In the genomic region with DNA sequence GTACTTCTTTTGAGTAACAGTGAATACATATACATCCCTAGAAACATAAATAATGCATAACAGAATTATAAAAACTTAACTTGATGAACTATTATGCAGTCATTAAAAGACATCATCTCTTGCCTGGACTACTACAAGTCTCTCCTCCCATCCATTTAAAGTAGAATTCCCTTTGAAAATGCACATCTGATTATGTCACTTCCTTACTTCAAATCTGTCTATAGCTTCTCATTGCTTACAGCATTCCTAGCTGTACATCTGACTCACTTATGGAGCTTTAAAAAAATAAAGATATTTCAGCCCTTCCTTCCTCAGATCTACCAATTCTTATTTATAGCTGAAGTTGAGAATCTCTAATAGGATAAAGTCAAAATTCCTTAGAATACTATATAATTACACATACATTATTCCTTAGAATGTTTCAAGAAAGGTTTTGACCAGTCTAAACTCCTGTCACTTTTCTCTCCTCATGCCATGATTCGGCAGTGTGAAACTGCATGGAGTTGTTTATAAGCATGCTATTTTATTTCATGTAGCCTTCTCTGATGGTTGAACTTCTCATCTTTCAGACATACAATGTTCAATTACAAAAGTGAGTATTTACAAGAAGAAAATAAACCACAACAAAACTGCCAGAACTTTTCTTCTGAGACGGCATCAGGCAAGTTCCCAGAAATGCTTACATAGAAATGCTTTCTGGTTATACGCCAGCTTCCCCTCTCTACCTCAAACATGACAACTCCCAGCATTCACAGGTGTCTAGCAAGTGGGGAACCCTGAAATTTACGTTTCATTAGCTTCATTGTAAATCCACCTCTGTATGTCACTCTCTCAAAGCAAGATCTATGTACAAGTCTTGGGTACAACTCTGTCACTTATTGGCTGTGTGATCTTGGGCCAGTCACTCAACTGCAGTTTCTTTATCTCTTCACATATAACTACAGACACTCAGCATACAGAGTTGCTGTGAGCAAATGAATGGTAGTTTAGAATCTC, we compare ENCODE assay signal across 11 cellular contexts. TPM values are rescaled to one million over a fixed set of nuclear protein-coding genes. Genes with fewer than 3 reads are reported as not detected.
DNase-seq lines count a peak whose midpoint lies in the region; ATAC-seq, FAIRE-seq and TF ChIP-seq lines count a peak whose summit lies in the region.
"Had no signal": no experiment of that assay in that cellular context is flagged by ENCODE, and none has a peak within 500 bp of the region (broad histone marks: within the 10 kb centered on the region; RNA-seq: fewer than 3 reads in every experiment).

No MANE protein-coding gene starts in this region.

- no peaks in the 10 kb centered on the region for H3K9me3 ChIP-seq in PC-3 (ENCODE audit: low read length)
- H3K9me3 ChIP-seq in K562 (replicated peaks; ENCODE audit: control insufficient read depth, insufficient read depth, low read depth, low read length): no peaks in the 10 kb centered on the region

- TF ChIP-seq POLR2A in K562 (conservative IDR thresholded peaks at IDR 0.05): no peak

- no peaks in the 10 kb centered on the region for H3K9me2 ChIP-seq in PC-3 (replicated peaks; ENCODE audit: low read length)

- H4K20me1 ChIP-seq in PC-3 (ENCODE audit: low read length) (no peaks in the 10 kb centered on the region), K562 (replicated peaks; ENCODE audit: control insufficient read depth, insufficient read depth, low read length) (no peaks in the 10 kb centered on the region)

- H3K9me3 Mint-ChIP-seq in natural killer cell treated with Interleukin-12 subunit alpha and Interleukin-12 subunit beta and Interleukin-15 and Interleukin-18, amount 100 ng/mL, for 72 hours: peaks cover 16% of the 10 kb centered on the region

- H3K27me3 ChIP-seq in PC-3 (ENCODE audit: low read length) (no peaks in the 10 kb centered on the region), K562 (ENCODE audit: control insufficient read depth in 2 of 2, insufficient read depth in 2 of 2, low read length in 2 of 2) (no peaks in the 10 kb centered on the region)

- H3K36me3 Mint-ChIP-seq in natural killer cell treated with Interleukin-12 subunit alpha and Interleukin-12 subunit beta and Interleukin-15 and Interleukin-18, amount 100 ng/mL, for 72 hours: peaks cover 36% of the 10 kb centered on the region

- peak overlapping the region; percentile 83 for H3K4me3 Mint-ChIP-seq in natural killer cell treated with Interleukin-12 subunit alpha and Interleukin-12 subunit beta and Interleukin-15 and Interleukin-18, amount 100 ng/mL, for 72 hours
- H3K4me3 Mint-ChIP-seq: mesothelial cell of epicardium had no signal

- no peak overlapping the region for H3K9ac ChIP-seq in PC-3 (ENCODE audit: low read length)
- H3K9ac ChIP-seq in K562 (ENCODE audit: insufficient read depth in 1 of 2, low read depth in 2 of 2, low read length in 2 of 2): no peak overlapping the region

- H3K4me1 Mint-ChIP-seq in natural killer cell treated with Interleukin-12 subunit alpha and Interleukin-12 subunit beta and Interleukin-15 and Interleukin-18, amount 100 ng/mL, for 72 hours (ENCODE audit: low read depth in 2 of 2): peaks cover 46 to 59% of the 10 kb centered on the region in 2 donors
- H3K4me1 Mint-ChIP-seq: mesothelial cell of epicardium had no signal

- 22% methylated on average over 4 of the region's 4 CpGs for whole genome bisulfite sequencing in K562 (ENCODE audit: insufficient coverage, low coverage, missing lambda C conversion rate)

- TF ChIP-seq CTCF in GM12865 (IDR thresholded peaks at IDR 0.05; ENCODE audit: insufficient read depth, low read depth, low read length, missing control alignments): no peak
- TF ChIP-seq CTCF in PC-3 (conservative IDR thresholded peaks at IDR 0.05; ENCODE audit: low read depth, low read length): no peak
- TF ChIP-seq CTCF in K562 (IDR thresholded peaks at IDR 0.05 in 2 of 3, conservative IDR thresholded peaks at IDR 0.05 in 1 of 3; ENCODE audit: insufficient read depth in 2 of 3, low read depth in 1 of 3, low read length in 3 of 3): no peak

- in situ Hi-C loops in K562 (cut with MboI): no loop called here

- CTCF ChIA-PET in PC-3 (lab: Charles Lee) (no interaction called here), K562 (lab: Yijun Ruan, JAX; ENCODE audit: low intra/inter-chr PET ratio) (no interaction called here)

- H3F3A ChIP-seq in PC-3 (ENCODE audit: low read length, unreplicated experiment): no peaks in the 10 kb centered on the region

- H3K4me3 ChIP-seq in GM12865 (ENCODE audit: low read depth, low read length): no peak overlapping the region
- H3K4me3 ChIP-seq in PC-3 (ENCODE audit: low read length): no peak overlapping the region
- H3K4me3 ChIP-seq in K562: no peak overlapping the region
- H3K4me3 ChIP-seq: thoracic aorta had no signal

- H3K4me2 ChIP-seq in PC-3 (ENCODE audit: low read length) (no peak overlapping the region), K562 (ENCODE audit: insufficient read depth, low read length) (no peak overlapping the region)

- ATAC-seq in PC-3: peak; percentile 54; the same call in 1 of the 2 replicates
- ATAC-seq in K562: peak; percentile 65
- ATAC-seq in natural killer cell treated with Interleukin-12 subunit alpha and Interleukin-12 subunit beta and Interleukin-15 and Interleukin-18, amount 100 ng/mL, for 72 hours: peak; percentile 85 to 91
- ATAC-seq in HG03457 (IDR thresholded peaks at IDR 0.05; ENCODE audit: unreplicated experiment): no peak

- peaks cover 15% of the 10 kb centered on the region for H3K4me1 ChIP-seq in PC-3 (ENCODE audit: insufficient read depth, low read length)
- peaks cover 5 to 11% of the 10 kb centered on the region in 2 experiments; a peak in 2 of 5 replicates for H3K4me1 ChIP-seq in K562 (replicated peaks in 1 of 2; ENCODE audit: control insufficient read depth in 2 of 2, insufficient read depth in 2 of 2, low read length in 2 of 2)

- H3K27me3 Mint-ChIP-seq in natural killer cell treated with Interleukin-12 subunit alpha and Interleukin-12 subunit beta and Interleukin-15 and Interleukin-18, amount 100 ng/mL, for 72 hours: no peaks in the 10 kb centered on the region

- H3K79me2 ChIP-seq in PC-3 (ENCODE audit: low read length) (peaks cover 40% of the 10 kb centered on the region), K562 (ENCODE audit: control insufficient read depth, insufficient read depth, low read length) (peaks cover 40% of the 10 kb centered on the region)

- H3K27ac ChIP-seq in PC-3 (ENCODE audit: low read length) (peak overlapping the region; percentile 6; the same call in 1 of the 2 replicates), K562 (ENCODE audit: extremely low read depth, low read depth, low read length) (0 out of 3 replicates have a peak overlapping the region, but pooled peaks have one; percentile 29)
- H3K27ac ChIP-seq: thoracic aorta had no signal

- no peak for FAIRE-seq in K562 (lab: Jason Lieb, UNC)

- H3K36me3 ChIP-seq in PC-3 (ENCODE audit: low read depth, low read length) (0 out of 2 replicates have a peak, but pooled peaks cover 5% of the 10 kb centered on the region), K562 (ENCODE audit: control insufficient read depth, insufficient read depth, low read length) (no peaks in the 10 kb centered on the region)
- H3K36me3 ChIP-seq: thoracic aorta had no signal

- peak overlapping the region; percentile 83 to 96 for H3K27ac Mint-ChIP-seq in natural killer cell treated with Interleukin-12 subunit alpha and Interleukin-12 subunit beta and Interleukin-15 and Interleukin-18, amount 100 ng/mL, for 72 hours
- H3K27ac Mint-ChIP-seq: mesothelial cell of epicardium had no signal

- BruUV-seq in PC-3 (replicated peaks; lab: Mats Ljungman, UMichigan) (no TSS peak), K562 (replicated peaks; lab: Mats Ljungman, UMichigan) (no TSS peak)

- intact Hi-C loops in PC-3 (cut with micrococcal nuclease): no loop called here
- intact Hi-C loops in K562 (cut with micrococcal nuclease): no loop called here

- peak; percentile 41 for DNase-seq in GM12865 (ENCODE audit: low read depth)
- peak; percentile 30 for DNase-seq in PC-3
- no peak for DNase-seq in K562 (ENCODE audit: extremely low read depth in 1 of 4, low spot score in 3 of 4)
- no peak for DNase-seq in natural killer cell treated with Interleukin-12 subunit alpha and Interleukin-12 subunit beta and Interleukin-15 and Interleukin-18, amount 100 ng/mL, for 72 hours (ENCODE audit: low spot score)
- DNase-seq in Kasumi-1 (lab: John Stamatoyannopoulos, UW): no peak
- DNase-seq in DMS153 (lab: John Stamatoyannopoulos, UW): no peak
- DNase-seq: activated CD4-positive, alpha-beta T cell treated with anti-CD3 and anti-CD28 coated beads, Interleukin-2, amount 50 U/mL, for 4 hours; DMS53 had no signal

- H3K9me1 ChIP-seq in K562 (ENCODE audit: control insufficient read depth, insufficient read depth, low read length): no peaks in the 10 kb centered on the region

- POLR2A ChIA-PET in PC-3 (lab: Charles Lee; ENCODE audit: unreplicated experiment) (interaction anchor here (0.6 kb wide), 1 partner anchor 12 kb away, joined by 3 read pairs; no protein-coding TSS in a partner anchor), K562 (lab: Yijun Ruan, JAX) (interaction anchor here (0.7 to 1.1 kb wide), 2 partner anchors 22 to 70 kb away, joined by 3 read pairs; no protein-coding TSS in a partner anchor)

- TF ChIP-seq EP300 in K562 (IDR thresholded peaks at IDR 0.05; ENCODE audit: low read length): no peak

- H2AFZ ChIP-seq in PC-3 (ENCODE audit: low read length) (no peak overlapping the region), K562 (ENCODE audit: low read depth, low read length) (peak overlapping the region; percentile 46; the same call in 1 of the 2 replicates)

- TF ChIP-seq RAD21 in K562 (CRISPR knock-in tag; conservative IDR thresholded peaks at IDR 0.05 in 1 of 2, IDR thresholded peaks at IDR 0.05 in 1 of 2): no peak

RNA-seq across cellular contexts. Expression of a gene that starts 42.9 kb away (rescaled TPM):
- total RNA-seq in PC-3 (2014; rRNA removed) (38.4 and 49.4 TPM in 2 replicates), K562 (2014; rRNA removed) (30.2 and 31.4 TPM in 2 replicates), K562 (2014; rRNA removed; fragmentation: Illumina TruSeq; extraction: Trizol) (41.1 and 46.3 TPM in 2 replicates), K562 (2015; rRNA removed; fragmentation: Illumina TruSeq; extraction: Trizol) (39.5 and 41.0 TPM in 2 replicates), K562 (2021) (33.6 and 37.6 TPM in 2 replicates)
- total RNA-seq in K562 (2011; cell fraction: chromatin; rRNA removed; ENCODE audit: low replicate concordance): 5.1 and 15.8 TPM in 2 replicates
- 2.6 and 3.2 TPM in 2 replicates for total RNA-seq in K562 (2011; cell fraction: nucleolus; rRNA removed)
- total RNA-seq in K562 (2011; cell fraction: nucleoplasm; rRNA removed): 4.5 and 7.9 TPM in 2 replicates
- polyA plus RNA-seq in K562 (2011; rRNA removed) (6.8 and 10.9 TPM in 2 replicates), K562 (2014; fragmentation: Illumina TruSeq; extraction: Trizol) (34.4 and 42.0 TPM in 2 replicates), K562 (2014; fragmentation: Nextera tagmentation; extraction: Ambion mirVana) (1 to 10 TPM; 6.7 to 7.5 TPM), K562 (2014; rRNA removed) (16.8 and 27.7 TPM in 2 replicates)
- polyA plus RNA-seq in K562 (2011; cell fraction: cytosol; rRNA removed): 0.24 and 2.7 TPM in 2 replicates
- 0.82 and 4.2 TPM in 2 replicates for polyA plus RNA-seq in K562 (2011; cell fraction: nucleus; rRNA removed)
- 21.3 and 25.2 TPM in 2 replicates for polyA plus RNA-seq in K562 (2012)
- polyA minus RNA-seq in K562 (2011; rRNA and poly(A)+ RNA removed): 4.3 and 13.1 TPM in 2 replicates
- polyA minus RNA-seq in K562 (2011; cell fraction: cytosol; rRNA and poly(A)+ RNA removed): 7.0 and 7.6 TPM in 2 replicates
- polyA minus RNA-seq in K562 (2011; cell fraction: nucleus; rRNA and poly(A)+ RNA removed): 0.54 and 6.2 TPM in 2 replicates
- total RNA-seq in natural killer cell treated with Interleukin-12 subunit alpha and Interleukin-12 subunit beta and Interleukin-15 and Interleukin-18, amount 100 ng/mL, for 72 hours: 10 to 100 TPM; 83.1 to 94.7 TPM

RNA-seq across cellular contexts. Expression of a gene that starts 57.3 kb away (rescaled TPM):
- total RNA-seq in PC-3 (2014; rRNA removed) (not detected in 2 replicates), K562 (2014; rRNA removed) (1.8 and 3.3 TPM in 2 replicates), K562 (2014; rRNA removed; fragmentation: Illumina TruSeq; extraction: Trizol) (4.4 and 4.6 TPM in 2 replicates), K562 (2015; rRNA removed; fragmentation: Illumina TruSeq; extraction: Trizol) (1.1 and 1.3 TPM in 2 replicates), K562 (2021) (2.7 and 4.1 TPM in 2 replicates)
- total RNA-seq in K562 (2011; cell fraction: chromatin; rRNA removed; ENCODE audit: low replicate concordance): 3.2 and 5.4 TPM in 2 replicates
- 2.3 and 3.0 TPM in 2 replicates for total RNA-seq in K562 (2011; cell fraction: nucleolus; rRNA removed)
- 1.7 and 2.9 TPM in 2 replicates for total RNA-seq in K562 (2011; cell fraction: nucleoplasm; rRNA removed)
- polyA plus RNA-seq in K562 (2011; rRNA removed) (1.0 and 6.1 TPM in 2 replicates), K562 (2014; fragmentation: Illumina TruSeq; extraction: Trizol) (3.5 and 4.4 TPM in 2 replicates), K562 (2014; fragmentation: Nextera tagmentation; extraction: Ambion mirVana) (1 to 10 TPM; 5.2 to 5.6 TPM), K562 (2014; rRNA removed) (2.9 and 4.5 TPM in 2 replicates)
- 0.34 and 2.9 TPM in 2 replicates for polyA plus RNA-seq in K562 (2011; cell fraction: cytosol; rRNA removed)
- 1.5 and 9.2 TPM in 2 replicates for polyA plus RNA-seq in K562 (2011; cell fraction: nucleus; rRNA removed)
- 2.7 and 34.9 TPM in 2 replicates for polyA plus RNA-seq in K562 (2012)
- 0.35 and 2.2 TPM in 2 replicates for polyA minus RNA-seq in K562 (2011; rRNA and poly(A)+ RNA removed)
- polyA minus RNA-seq in K562 (2011; cell fraction: cytosol; rRNA and poly(A)+ RNA removed): 1.0 TPM in 1 of 2 replicates, not detected in the other
- 0.54 and 4.1 TPM in 2 replicates for polyA minus RNA-seq in K562 (2011; cell fraction: nucleus; rRNA and poly(A)+ RNA removed)
- total RNA-seq in natural killer cell treated with Interleukin-12 subunit alpha and Interleukin-12 subunit beta and Interleukin-15 and Interleukin-18, amount 100 ng/mL, for 72 hours: 10 to 100 TPM; 15.0 to 23.7 TPM
- total RNA-seq: mesothelial cell of epicardium had no signal

Comparison
In these comparisons a context has a peak if more than half of its experiments do, and no peak if none do; other contexts are left out.
1. DNase-seq: peak in GM12865 (single experiment) and PC-3 (single experiment); none in K562 (0 of 4), natural killer cell treated with Interleukin-12 subunit alpha and Interleukin-12 subunit beta and Interleukin-15 and Interleukin-18, amount 100 ng/mL, for 72 hours (single experiment), Kasumi-1 (0 of 2) and DMS153 (single experiment).